ENCODE assay signal across 1 cellular context in genomic region chr4:145097331-145097820, GRCh38.
TF ChIP-seq lines count a peak whose summit lies in the region.

No MANE protein-coding gene starts in this region.

TF ChIP-seq in HCT116, 20 proteins besides CTCF, POLR2A, EP300 and RAD21 (continued from another document):
- TF ChIP-seq, protein P1, sequence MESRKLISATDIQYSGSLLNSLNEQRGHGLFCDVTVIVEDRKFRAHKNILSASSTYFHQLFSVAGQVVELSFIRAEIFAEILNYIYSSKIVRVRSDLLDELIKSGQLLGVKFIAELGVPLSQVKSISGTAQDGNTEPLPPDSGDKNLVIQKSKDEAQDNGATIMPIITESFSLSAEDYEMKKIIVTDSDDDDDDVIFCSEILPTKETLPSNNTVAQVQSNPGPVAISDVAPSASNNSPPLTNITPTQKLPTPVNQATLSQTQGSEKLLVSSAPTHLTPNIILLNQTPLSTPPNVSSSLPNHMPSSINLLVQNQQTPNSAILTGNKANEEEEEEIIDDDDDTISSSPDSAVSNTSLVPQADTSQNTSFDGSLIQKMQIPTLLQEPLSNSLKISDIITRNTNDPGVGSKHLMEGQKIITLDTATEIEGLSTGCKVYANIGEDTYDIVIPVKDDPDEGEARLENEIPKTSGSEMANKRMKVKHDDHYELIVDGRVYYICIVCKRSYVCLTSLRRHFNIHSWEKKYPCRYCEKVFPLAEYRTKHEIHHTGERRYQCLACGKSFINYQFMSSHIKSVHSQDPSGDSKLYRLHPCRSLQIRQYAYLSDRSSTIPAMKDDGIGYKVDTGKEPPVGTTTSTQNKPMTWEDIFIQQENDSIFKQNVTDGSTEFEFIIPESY (IDR thresholded peaks at IDR 0.05; ENCODE audit: extremely low read depth, insufficient replicate concordance, low read length), result no peak
- TF ChIP-seq ELF1 (IDR thresholded peaks at IDR 0.05; ENCODE audit: borderline replicate concordance, low read depth) (no peak), JUND (IDR thresholded peaks at IDR 0.05) (no peak), SIN3A (IDR thresholded peaks at IDR 0.05; ENCODE audit: low read depth) (no peak), CBX3 (IDR thresholded peaks at IDR 0.05; ENCODE audit: low read depth) (no peak)
